ENCODE assay signal across 9 cellular contexts in the genomic region with DNA sequence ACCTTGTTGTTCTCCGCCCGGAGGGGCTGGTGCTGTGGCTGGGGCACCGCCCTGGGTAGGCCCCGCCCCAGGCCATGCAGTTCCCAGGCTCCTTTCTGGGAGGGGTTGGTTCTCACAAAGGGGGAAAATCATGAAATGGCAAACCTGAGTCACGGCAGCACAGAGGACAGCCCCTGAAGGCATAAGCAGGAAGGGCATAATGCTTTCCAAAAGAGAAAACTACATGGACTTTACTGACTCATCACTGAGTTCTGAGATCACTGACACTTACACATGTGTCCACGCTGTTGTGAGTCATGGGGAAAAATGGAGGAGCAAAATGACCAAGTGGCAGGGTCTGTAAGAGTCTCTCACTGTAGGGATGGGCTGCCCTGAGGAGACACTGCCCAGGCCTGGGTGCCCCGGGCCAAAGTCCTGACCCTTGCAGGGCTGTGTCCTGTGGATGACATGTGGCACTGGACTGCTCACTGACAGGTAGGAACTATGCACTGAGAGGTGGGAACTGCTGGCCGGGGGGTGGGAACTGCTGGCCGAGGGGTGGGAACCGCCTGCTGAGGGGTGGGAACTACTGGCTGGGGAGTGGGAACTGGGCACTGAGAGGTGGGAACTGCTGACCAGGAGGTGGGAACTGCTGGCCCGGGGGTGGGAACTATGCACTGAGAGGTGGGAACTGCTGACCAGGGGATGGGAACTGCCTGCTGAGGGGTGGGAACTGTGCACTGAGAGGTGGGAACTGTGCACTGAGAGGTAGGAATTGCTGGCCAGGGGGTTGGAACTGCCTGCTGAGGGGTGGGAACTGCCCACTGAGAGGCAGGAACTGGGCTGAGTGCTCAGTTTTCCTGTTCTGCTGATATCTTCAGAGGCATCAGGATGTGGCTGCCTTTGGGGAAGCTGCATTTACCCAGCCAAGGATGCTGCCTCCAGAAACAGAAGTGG.
DNase-seq lines count a peak whose midpoint lies in the region; ATAC-seq and TF ChIP-seq lines count a peak whose summit lies in the region.
"Had no signal": no experiment of that assay in that cellular context is flagged by ENCODE, and none has a peak within 500 bp of the region (broad histone marks: within the 10 kb centered on the region; RNA-seq: fewer than 3 reads in every experiment).

No MANE protein-coding gene starts in this region.

- no peaks in the 10 kb centered on the region for H3K27me3 ChIP-seq in MG63

- CTCF ChIA-PET in activated CD4-positive, alpha-beta memory T cell treated with anti-CD3 and anti-CD28 coated beads, Interleukin-2, amount 10 ng/mL, durations not matched to agents 7 days and 5 days (lab: Charles Lee), result no interaction called here

- no peak overlapping the region for H3K4me3 Mint-ChIP-seq in glutamatergic neuron (ENCODE audit: unreplicated experiment)
- no peak overlapping the region for H3K4me3 Mint-ChIP-seq in activated CD4-positive, alpha-beta memory T cell treated with anti-CD3 and anti-CD28 coated beads, Interleukin-2, amount 10 ng/mL, durations not matched to agents 7 days and 5 days
- H3K4me3 Mint-ChIP-seq: mesothelial cell of epicardium had no signal

- H3K9me3 ChIP-seq in MG63, result peaks cover 30% of the 10 kb centered on the region

- peaks cover 61% of the 10 kb centered on the region for H3K36me3 ChIP-seq in MG63

- H3K4me3 ChIP-seq in MG63, result peak overlapping the region; percentile 57

- POLR2A ChIA-PET in activated CD4-positive, alpha-beta memory T cell treated with anti-CD3 and anti-CD28 coated beads, Interleukin-2, amount 10 ng/mL, durations not matched to agents 7 days and 5 days (lab: Charles Lee), result no interaction called here

- peaks cover 5% of the 10 kb centered on the region for H3K36me3 Mint-ChIP-seq in glutamatergic neuron (ENCODE audit: unreplicated experiment)
- H3K36me3 Mint-ChIP-seq in activated CD4-positive, alpha-beta memory T cell treated with anti-CD3 and anti-CD28 coated beads, Interleukin-2, amount 10 ng/mL, durations not matched to agents 7 days and 5 days (ENCODE audit: low read depth), result no peaks in the 10 kb centered on the region
- H3K36me3 Mint-ChIP-seq: mesothelial cell of epicardium had no signal

- no peak for ATAC-seq in HG03108 (IDR thresholded peaks at IDR 0.05; ENCODE audit: unreplicated experiment)

- H3K27me3 Mint-ChIP-seq in glutamatergic neuron (ENCODE audit: unreplicated experiment), result peaks cover 1% of the 10 kb centered on the region
- H3K27me3 Mint-ChIP-seq in activated CD4-positive, alpha-beta memory T cell treated with anti-CD3 and anti-CD28 coated beads, Interleukin-2, amount 10 ng/mL, durations not matched to agents 7 days and 5 days, result no peaks in the 10 kb centered on the region

- H3K4me1 Mint-ChIP-seq in glutamatergic neuron (ENCODE audit: low read depth, unreplicated experiment), result peaks cover 4% of the 10 kb centered on the region
- no peaks in the 10 kb centered on the region for H3K4me1 Mint-ChIP-seq in activated CD4-positive, alpha-beta memory T cell treated with anti-CD3 and anti-CD28 coated beads, Interleukin-2, amount 10 ng/mL, durations not matched to agents 7 days and 5 days

- no peaks in the 10 kb centered on the region for H3K9me3 Mint-ChIP-seq in glutamatergic neuron (ENCODE audit: unreplicated experiment)
- H3K9me3 Mint-ChIP-seq in activated CD4-positive, alpha-beta memory T cell treated with anti-CD3 and anti-CD28 coated beads, Interleukin-2, amount 10 ng/mL, durations not matched to agents 7 days and 5 days, result no peaks in the 10 kb centered on the region
- H3K9me3 Mint-ChIP-seq: mesothelial cell of epicardium had no signal

- H3K27ac Mint-ChIP-seq in glutamatergic neuron (ENCODE audit: unreplicated experiment), result no peak overlapping the region
- H3K27ac Mint-ChIP-seq in activated CD4-positive, alpha-beta memory T cell treated with anti-CD3 and anti-CD28 coated beads, Interleukin-2, amount 10 ng/mL, durations not matched to agents 7 days and 5 days, result no peak overlapping the region
- H3K27ac Mint-ChIP-seq: mesothelial cell of epicardium had no signal

- DNase-seq in CD1c-positive myeloid dendritic cell (ENCODE audit: extremely low spot score) (peak; percentile 10), MG63 (peak; percentile 96), dermis microvascular lymphatic vessel endothelial cell (ENCODE audit: low read depth in 2 of 2) (peak; percentile 2 to 43), non-pigmented ciliary epithelial cell (ENCODE audit: low read depth) (peak; percentile 89), glutamatergic neuron (no peak), D341Med (ENCODE audit: low spot score) (no peak)
- no peak for DNase-seq in activated CD4-positive, alpha-beta memory T cell treated with anti-CD3 and anti-CD28 coated beads, Interleukin-2, amount 10 ng/mL, durations not matched to agents 7 days and 5 days

- no peak for TF ChIP-seq CTCF in glutamatergic neuron (IDR thresholded peaks at IDR 0.05; ENCODE audit: partially characterized antibody, unreplicated experiment)

Comparison
In these comparisons a context has a peak if more than half of its experiments do, and no peak if none do; other contexts are left out.
1. DNase-seq: peak in CD1c-positive myeloid dendritic cell (single experiment), MG63 (single experiment), dermis microvascular lymphatic vessel endothelial cell (2 of 2) and non-pigmented ciliary epithelial cell (single experiment); none in glutamatergic neuron (single experiment), activated CD4-positive, alpha-beta memory T cell treated with anti-CD3 and anti-CD28 coated beads, Interleukin-2, amount 10 ng/mL, durations not matched to agents 7 days and 5 days (single experiment) and D341Med (single experiment).